2 cellular contexts compared by ENCODE assay signal in the genomic region with DNA sequence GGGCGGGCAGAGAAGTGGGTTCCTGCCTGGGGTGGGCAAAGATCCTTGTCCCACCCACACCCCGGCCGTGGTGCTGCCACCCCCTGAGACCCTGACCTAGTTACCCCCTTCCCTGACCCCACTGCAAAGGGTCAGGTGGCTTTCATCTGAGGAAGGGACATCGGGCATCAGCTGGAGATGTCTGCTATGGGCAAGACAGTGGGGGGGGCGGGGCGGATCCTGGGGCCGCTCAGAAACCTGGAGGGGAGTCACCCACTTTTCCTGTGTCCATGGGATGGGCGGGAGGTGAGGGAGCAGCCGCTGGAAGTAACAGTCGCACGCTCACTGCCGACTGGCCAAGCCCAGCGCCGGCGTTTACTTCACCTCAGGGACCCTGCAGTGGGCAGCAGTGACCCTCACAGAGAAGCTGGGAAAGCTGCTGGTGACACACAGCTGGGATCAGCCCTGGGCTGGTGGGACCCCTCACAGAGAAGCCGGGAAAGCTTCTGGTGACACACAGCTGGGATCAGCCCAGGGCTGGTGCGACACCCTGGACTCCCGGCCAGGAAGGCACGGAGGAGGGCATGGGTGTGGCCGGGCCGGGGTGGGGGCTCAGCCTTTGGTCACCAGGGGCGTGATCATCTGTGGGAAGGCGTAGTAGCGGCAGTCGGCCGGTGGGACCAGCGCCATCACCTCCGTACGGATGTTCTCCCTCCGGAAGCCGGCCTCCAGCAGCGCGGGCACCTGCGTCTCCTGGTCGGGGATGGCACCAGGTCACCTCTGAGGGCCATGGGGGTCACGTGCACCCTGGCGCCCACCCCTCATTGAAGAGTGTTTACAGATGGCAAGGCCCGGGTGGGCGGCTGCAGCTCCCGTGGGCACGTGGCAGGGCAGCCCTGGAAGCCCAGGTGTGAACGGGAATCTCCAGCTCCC.
TF ChIP-seq lines count a peak whose summit lies in the region.

No MANE protein-coding gene starts in this region.

TF ChIP-seq in IMR-90, 13 proteins besides CTCF, POLR2A, EP300 and RAD21:
- no peak for TF ChIP-seq ELK1 (IDR thresholded peaks at IDR 0.05; ENCODE audit: borderline replicate concordance, low read depth, low read length)
- no peak for TF ChIP-seq BHLHE40 (IDR thresholded peaks at IDR 0.05; ENCODE audit: low read depth, low read length)
- no peak for TF ChIP-seq NFE2L2 (IDR thresholded peaks at IDR 0.05; ENCODE audit: low read depth, low read length)
- TF ChIP-seq MAFK (IDR thresholded peaks at IDR 0.05; ENCODE audit: low read depth, low read length), result no peak
- TF ChIP-seq, protein P1, sequence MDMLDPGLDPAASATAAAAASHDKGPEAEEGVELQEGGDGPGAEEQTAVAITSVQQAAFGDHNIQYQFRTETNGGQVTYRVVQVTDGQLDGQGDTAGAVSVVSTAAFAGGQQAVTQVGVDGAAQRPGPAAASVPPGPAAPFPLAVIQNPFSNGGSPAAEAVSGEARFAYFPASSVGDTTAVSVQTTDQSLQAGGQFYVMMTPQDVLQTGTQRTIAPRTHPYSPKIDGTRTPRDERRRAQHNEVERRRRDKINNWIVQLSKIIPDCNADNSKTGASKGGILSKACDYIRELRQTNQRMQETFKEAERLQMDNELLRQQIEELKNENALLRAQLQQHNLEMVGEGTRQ (IDR thresholded peaks at IDR 0.05; ENCODE audit: low read depth, low read length), result no peak
- no peak for TF ChIP-seq RFX5 (IDR thresholded peaks at IDR 0.05; ENCODE audit: low read depth, low read length)
- TF ChIP-seq CHD1 (IDR thresholded peaks at IDR 0.05; ENCODE audit: low read depth, low read length), result no peak
- no peak for TF ChIP-seq RCOR1 (IDR thresholded peaks at IDR 0.05; ENCODE audit: insufficient replicate concordance, low read length)
- TF ChIP-seq SMC3 (IDR thresholded peaks at IDR 0.05; ENCODE audit: low read depth, low read length), result no peak
- TF ChIP-seq FOS (IDR thresholded peaks at IDR 0.05; ENCODE audit: low read depth, low read length), result no peak
- no peak for TF ChIP-seq CEBPB (IDR thresholded peaks at IDR 0.05; ENCODE audit: low read depth, low read length)
- TF ChIP-seq MXI1 (IDR thresholded peaks at IDR 0.05; ENCODE audit: borderline replicate concordance, low read depth, low read length), result no peak
- no peak for TF ChIP-seq MAZ (IDR thresholded peaks at IDR 0.05; ENCODE audit: borderline replicate concordance, low read depth, low read length)

TF ChIP-seq in K562, 482 proteins besides CTCF, POLR2A, EP300 and RAD21:
- TF ChIP-seq MCM3 (IDR thresholded peaks at IDR 0.05) (no peak), ZNF282 (CRISPR knock-in tag; IDR thresholded peaks at IDR 0.05) (0 out of 2 replicates have a peak, but pooled peaks have one; percentile 24), POLR2G (IDR thresholded peaks at IDR 0.05; ENCODE audit: low read depth, low read length) (peak; percentile 71), PML (IDR thresholded peaks at IDR 0.05; ENCODE audit: low read length) (peak; percentile 11; the same call in 1 of the 2 replicates), ZNF23 (CRISPR knock-in tag; IDR thresholded peaks at IDR 0.05) (peak; percentile 89), ZBTB12 (CRISPR knock-in tag; IDR thresholded peaks at IDR 0.05) (no peak), ARID2 (IDR thresholded peaks at IDR 0.05) (no peak), GTF2A2 (tag; IDR thresholded peaks at IDR 0.05) (no peak), NBN (IDR thresholded peaks at IDR 0.05; ENCODE audit: low read depth) (no peak), KLF1 (tag; IDR thresholded peaks at IDR 0.05) (no peak), HMGN3 (IDR thresholded peaks at IDR 0.05; ENCODE audit: borderline replicate concordance, extremely low read depth, insufficient read length, low read depth, low read length) (peak; percentile 9), ZBTB7A (IDR thresholded peaks at IDR 0.05; ENCODE audit: borderline replicate concordance, control insufficient read depth, low read depth, low read length) (0 out of 2 replicates have a peak, but pooled peaks have one; percentile 10), HEY1 (CRISPR knock-in tag; IDR thresholded peaks at IDR 0.05; ENCODE audit: borderline replicate concordance) (no peak), FIP1L1 (IDR thresholded peaks at IDR 0.05; ENCODE audit: low read depth, low read length, poor library complexity, severe bottlenecking) (peak; percentile 60), NR1H2 (CRISPR knock-in tag; IDR thresholded peaks at IDR 0.05) (no peak), TBL1XR1 (IDR thresholded peaks at IDR 0.05; ENCODE audit: low read length in 2 of 2) (no peak), SETDB1 (IDR thresholded peaks at IDR 0.05; ENCODE audit: low read length) (no peak), BRD9 (IDR thresholded peaks at IDR 0.05; ENCODE audit: low read depth, partially characterized antibody) (no peak), ZBTB17 (CRISPR knock-in tag; IDR thresholded peaks at IDR 0.05) (peak; percentile 96), ZSCAN29 (IDR thresholded peaks at IDR 0.05) (no peak), ZNF740 (CRISPR knock-in tag; IDR thresholded peaks at IDR 0.05) (peak; percentile 88), ZNF740 (tag; IDR thresholded peaks at IDR 0.05) (peak in 1 of 2 experiments; percentile 59; a peak in 1 of 4 replicates), RBM22 (IDR thresholded peaks at IDR 0.05; ENCODE audit: low read depth, low read length, poor library complexity, severe bottlenecking) (peak; percentile 37), SIRT6 (IDR thresholded peaks at IDR 0.05; ENCODE audit: low read depth, low read length) (peak; percentile 3), PCBP1 (IDR thresholded peaks at IDR 0.05; ENCODE audit: low read depth, low read length, poor library complexity, severe bottlenecking) (peak; percentile 12), RBFOX2 (IDR thresholded peaks at IDR 0.05; ENCODE audit: low read depth, low read length) (0 out of 2 replicates have a peak, but pooled peaks have one; percentile 7)
- TF ChIP-seq, protein P2, sequence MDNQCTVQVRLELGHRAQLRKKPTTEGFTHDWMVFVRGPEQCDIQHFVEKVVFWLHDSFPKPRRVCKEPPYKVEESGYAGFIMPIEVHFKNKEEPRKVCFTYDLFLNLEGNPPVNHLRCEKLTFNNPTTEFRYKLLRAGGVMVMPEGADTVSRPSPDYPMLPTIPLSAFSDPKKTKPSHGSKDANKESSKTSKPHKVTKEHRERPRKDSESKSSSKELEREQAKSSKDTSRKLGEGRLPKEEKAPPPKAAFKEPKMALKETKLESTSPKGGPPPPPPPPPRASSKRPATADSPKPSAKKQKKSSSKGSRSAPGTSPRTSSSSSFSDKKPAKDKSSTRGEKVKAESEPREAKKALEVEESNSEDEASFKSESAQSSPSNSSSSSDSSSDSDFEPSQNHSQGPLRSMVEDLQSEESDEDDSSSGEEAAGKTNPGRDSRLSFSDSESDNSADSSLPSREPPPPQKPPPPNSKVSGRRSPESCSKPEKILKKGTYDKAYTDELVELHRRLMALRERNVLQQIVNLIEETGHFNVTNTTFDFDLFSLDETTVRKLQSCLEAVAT (IDR thresholded peaks at IDR 0.05), result peak in 1 of 2 experiments; percentile 96; a peak in 2 of 4 replicates
- TF ChIP-seq, protein P3, sequence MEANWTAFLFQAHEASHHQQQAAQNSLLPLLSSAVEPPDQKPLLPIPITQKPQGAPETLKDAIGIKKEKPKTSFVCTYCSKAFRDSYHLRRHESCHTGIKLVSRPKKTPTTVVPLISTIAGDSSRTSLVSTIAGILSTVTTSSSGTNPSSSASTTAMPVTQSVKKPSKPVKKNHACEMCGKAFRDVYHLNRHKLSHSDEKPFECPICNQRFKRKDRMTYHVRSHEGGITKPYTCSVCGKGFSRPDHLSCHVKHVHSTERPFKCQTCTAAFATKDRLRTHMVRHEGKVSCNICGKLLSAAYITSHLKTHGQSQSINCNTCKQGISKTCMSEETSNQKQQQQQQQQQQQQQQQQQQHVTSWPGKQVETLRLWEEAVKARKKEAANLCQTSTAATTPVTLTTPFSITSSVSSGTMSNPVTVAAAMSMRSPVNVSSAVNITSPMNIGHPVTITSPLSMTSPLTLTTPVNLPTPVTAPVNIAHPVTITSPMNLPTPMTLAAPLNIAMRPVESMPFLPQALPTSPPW (CRISPR knock-in tag; IDR thresholded peaks at IDR 0.05), result peak; percentile 34; the same call in 1 of the 2 replicates
- TF ChIP-seq, protein P4, sequence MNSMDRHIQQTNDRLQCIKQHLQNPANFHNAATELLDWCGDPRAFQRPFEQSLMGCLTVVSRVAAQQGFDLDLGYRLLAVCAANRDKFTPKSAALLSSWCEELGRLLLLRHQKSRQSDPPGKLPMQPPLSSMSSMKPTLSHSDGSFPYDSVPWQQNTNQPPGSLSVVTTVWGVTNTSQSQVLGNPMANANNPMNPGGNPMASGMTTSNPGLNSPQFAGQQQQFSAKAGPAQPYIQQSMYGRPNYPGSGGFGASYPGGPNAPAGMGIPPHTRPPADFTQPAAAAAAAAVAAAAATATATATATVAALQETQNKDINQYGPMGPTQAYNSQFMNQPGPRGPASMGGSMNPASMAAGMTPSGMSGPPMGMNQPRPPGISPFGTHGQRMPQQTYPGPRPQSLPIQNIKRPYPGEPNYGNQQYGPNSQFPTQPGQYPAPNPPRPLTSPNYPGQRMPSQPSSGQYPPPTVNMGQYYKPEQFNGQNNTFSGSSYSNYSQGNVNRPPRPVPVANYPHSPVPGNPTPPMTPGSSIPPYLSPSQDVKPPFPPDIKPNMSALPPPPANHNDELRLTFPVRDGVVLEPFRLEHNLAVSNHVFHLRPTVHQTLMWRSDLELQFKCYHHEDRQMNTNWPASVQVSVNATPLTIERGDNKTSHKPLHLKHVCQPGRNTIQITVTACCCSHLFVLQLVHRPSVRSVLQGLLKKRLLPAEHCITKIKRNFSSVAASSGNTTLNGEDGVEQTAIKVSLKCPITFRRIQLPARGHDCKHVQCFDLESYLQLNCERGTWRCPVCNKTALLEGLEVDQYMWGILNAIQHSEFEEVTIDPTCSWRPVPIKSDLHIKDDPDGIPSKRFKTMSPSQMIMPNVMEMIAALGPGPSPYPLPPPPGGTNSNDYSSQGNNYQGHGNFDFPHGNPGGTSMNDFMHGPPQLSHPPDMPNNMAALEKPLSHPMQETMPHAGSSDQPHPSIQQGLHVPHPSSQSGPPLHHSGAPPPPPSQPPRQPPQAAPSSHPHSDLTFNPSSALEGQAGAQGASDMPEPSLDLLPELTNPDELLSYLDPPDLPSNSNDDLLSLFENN (IDR thresholded peaks at IDR 0.05; ENCODE audit: low read depth in 2 of 2, low read length in 2 of 2), result peak in 1 of 2 experiments; percentile 47; a peak in 1 of 4 replicates
- TF ChIP-seq, protein P5, sequence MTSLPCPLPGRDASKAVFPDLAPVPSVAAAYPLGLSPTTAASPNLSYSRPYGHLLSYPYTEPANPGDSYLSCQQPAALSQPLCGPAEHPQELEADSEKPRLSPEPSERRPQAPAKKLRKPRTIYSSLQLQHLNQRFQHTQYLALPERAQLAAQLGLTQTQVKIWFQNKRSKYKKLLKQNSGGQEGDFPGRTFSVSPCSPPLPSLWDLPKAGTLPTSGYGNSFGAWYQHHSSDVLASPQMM (CRISPR knock-in tag; IDR thresholded peaks at IDR 0.05), result no peak
- TF ChIP-seq, protein P6, sequence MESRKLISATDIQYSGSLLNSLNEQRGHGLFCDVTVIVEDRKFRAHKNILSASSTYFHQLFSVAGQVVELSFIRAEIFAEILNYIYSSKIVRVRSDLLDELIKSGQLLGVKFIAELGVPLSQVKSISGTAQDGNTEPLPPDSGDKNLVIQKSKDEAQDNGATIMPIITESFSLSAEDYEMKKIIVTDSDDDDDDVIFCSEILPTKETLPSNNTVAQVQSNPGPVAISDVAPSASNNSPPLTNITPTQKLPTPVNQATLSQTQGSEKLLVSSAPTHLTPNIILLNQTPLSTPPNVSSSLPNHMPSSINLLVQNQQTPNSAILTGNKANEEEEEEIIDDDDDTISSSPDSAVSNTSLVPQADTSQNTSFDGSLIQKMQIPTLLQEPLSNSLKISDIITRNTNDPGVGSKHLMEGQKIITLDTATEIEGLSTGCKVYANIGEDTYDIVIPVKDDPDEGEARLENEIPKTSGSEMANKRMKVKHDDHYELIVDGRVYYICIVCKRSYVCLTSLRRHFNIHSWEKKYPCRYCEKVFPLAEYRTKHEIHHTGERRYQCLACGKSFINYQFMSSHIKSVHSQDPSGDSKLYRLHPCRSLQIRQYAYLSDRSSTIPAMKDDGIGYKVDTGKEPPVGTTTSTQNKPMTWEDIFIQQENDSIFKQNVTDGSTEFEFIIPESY (CRISPR knock-in tag; IDR thresholded peaks at IDR 0.05), result peak; percentile 49; the same call in 1 of the 2 replicates
TF ChIP-seq in K562: peak in this region for 17.
